Comparison of ENCODE assay signal across 8 cellular contexts in the genomic region with DNA sequence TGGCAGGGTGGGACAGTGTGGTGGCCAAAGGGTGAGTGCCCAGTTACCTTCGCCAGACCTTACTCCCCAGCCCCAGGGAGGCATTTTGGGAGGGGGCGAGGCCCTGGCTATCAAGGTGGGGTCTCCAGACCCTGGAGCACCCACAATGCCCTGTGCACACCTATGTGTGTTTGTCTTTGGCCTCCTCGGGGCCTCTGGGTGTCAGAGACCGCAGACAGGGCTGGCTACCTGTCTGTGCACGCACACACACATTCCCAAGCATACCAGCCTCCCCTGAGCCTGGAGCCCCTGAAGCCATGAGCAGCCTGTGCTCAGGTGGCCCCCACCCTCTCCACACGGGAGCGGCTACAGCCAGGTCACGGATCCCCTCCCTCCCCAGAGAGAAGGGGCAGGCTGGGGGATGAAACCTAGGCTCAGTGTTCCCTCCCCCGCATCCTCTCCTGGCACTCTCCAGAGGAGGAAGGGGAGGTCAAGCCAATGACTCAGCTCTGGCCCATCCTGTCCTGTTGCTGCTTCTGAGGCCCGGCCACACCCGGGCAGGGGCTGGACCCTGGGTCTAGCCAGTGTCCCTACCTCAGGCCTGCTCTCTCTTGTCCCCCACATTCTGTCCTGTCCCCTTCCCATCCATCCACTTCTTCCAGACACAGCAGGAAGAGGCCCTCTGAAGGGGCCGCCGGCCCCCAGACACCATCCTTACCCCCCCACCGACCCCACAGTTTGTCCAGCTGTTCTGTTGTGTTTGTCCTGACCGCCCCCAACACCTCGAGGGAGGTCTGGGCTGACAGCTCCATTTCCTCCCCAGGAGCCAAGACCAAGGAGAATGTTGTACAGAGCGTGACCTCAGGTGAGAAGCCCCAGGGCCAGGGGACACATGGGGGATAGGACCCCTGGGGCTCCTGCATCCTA. TPM values are rescaled to one million over a fixed set of nuclear protein-coding genes. Genes with fewer than 3 reads are reported as not detected.
DNase-seq lines count a peak whose midpoint lies in the region; ATAC-seq, FAIRE-seq and TF ChIP-seq lines count a peak whose summit lies in the region.

No MANE protein-coding gene starts in this region.

- no peak for ATAC-seq in activated CD4-positive, alpha-beta T cell treated with anti-CD3 and anti-CD28 coated beads for 36 hours
- ATAC-seq in right lobe of liver: peak; percentile 32 to 65 (median 50)
- ATAC-seq in T-cell (replicated peaks in 1 of 4): no peak
- ATAC-seq in HG02870 (IDR thresholded peaks at IDR 0.05; ENCODE audit: unreplicated experiment): no peak

- no peaks in the 10 kb centered on the region for H3K9me3 Mint-ChIP-seq in activated CD4-positive, alpha-beta T cell treated with anti-CD3 and anti-CD28 coated beads for 36 hours (ENCODE audit: low read depth)
- H3K9me3 Mint-ChIP-seq in T-cell: no peaks in the 10 kb centered on the region

- peaks cover 0 to 5% (median 2%) of the 10 kb centered on the region in 4 donors for H3K4me1 ChIP-seq in right lobe of liver

- no peak overlapping the region for H3K27ac Mint-ChIP-seq in activated CD4-positive, alpha-beta T cell treated with anti-CD3 and anti-CD28 coated beads for 36 hours
- no peak overlapping the region for H3K27ac Mint-ChIP-seq in T-cell

- WGBS in right lobe of liver (ENCODE audit: insufficient coverage, low coverage, low lambda C conversion rate, missing lambda C conversion rate): 53% methylated on average over 6 of the region's 17 CpGs

- TF ChIP-seq POLR2A in right lobe of liver (IDR thresholded peaks at IDR 0.05): no peak

- H3K9me3 ChIP-seq in right lobe of liver: no peaks in the 10 kb centered on the region

- no peaks in the 10 kb centered on the region for H3K27me3 ChIP-seq in right lobe of liver

- POLR2A ChIA-PET in activated CD4-positive, alpha-beta T cell treated with anti-CD3 and anti-CD28 coated beads for 36 hours (lab: Charles Lee): no interaction called here
- POLR2A ChIA-PET in T-cell (lab: Charles Lee): interaction anchor here in 1 of 2 donors (0.6 to 0.7 kb wide), 2 partner anchors 11 to 88 kb away, joined by 4 to 9 read pairs; no protein-coding TSS in a partner anchor

- TF ChIP-seq CTCF in coronary artery (IDR thresholded peaks at IDR 0.05) (no peak), right lobe of liver (IDR thresholded peaks at IDR 0.05) (no peak)

- peak; percentile 58 for FAIRE-seq in urothelium cell line (lab: Jason Lieb, UNC)

- H3K36me3 ChIP-seq in right lobe of liver: no peaks in the 10 kb centered on the region

- H3K36me3 Mint-ChIP-seq in activated CD4-positive, alpha-beta T cell treated with anti-CD3 and anti-CD28 coated beads for 36 hours (ENCODE audit: low read depth): no peaks in the 10 kb centered on the region
- no peaks in the 10 kb centered on the region for H3K36me3 Mint-ChIP-seq in T-cell

- H3K4me3 ChIP-seq in coronary artery (peak overlapping the region; percentile 66), right lobe of liver (no peak overlapping the region)

- no peaks in the 10 kb centered on the region for H3K4me1 Mint-ChIP-seq in activated CD4-positive, alpha-beta T cell treated with anti-CD3 and anti-CD28 coated beads for 36 hours
- peaks cover 0 to 5% (median 0%) of the 10 kb centered on the region in 3 donors for H3K4me1 Mint-ChIP-seq in T-cell

- CTCF ChIA-PET in activated CD4-positive, alpha-beta T cell treated with anti-CD3 and anti-CD28 coated beads for 36 hours (lab: Charles Lee): interaction anchor here (1.1 to 3.6 kb wide), 2 partner anchors 11 to 19 kb away, joined by 3 to 19 read pairs; no protein-coding TSS in a partner anchor
- CTCF ChIA-PET in T-cell (lab: Charles Lee): no interaction called here

- peak; percentile 4 for DNase-seq in activated CD4-positive, alpha-beta T cell treated with anti-CD3 and anti-CD28 coated beads for 36 hours
- DNase-seq in activated CD4-positive, alpha-beta T cell treated with anti-CD3 and anti-CD28 coated beads for 4 hours: no peak
- DNase-seq in coronary artery (ENCODE audit: low spot score) (peak; percentile 83), right lobe of liver (peak in 2 of 3 donors; percentile 50 to 53), urothelium cell line (ENCODE audit: low spot score) (peak; percentile 52), COLO668 (lab: John Stamatoyannopoulos, UW; ENCODE audit: unreplicated experiment) (no peak), T-cell (no peak)

- H3K4me3 Mint-ChIP-seq in activated CD4-positive, alpha-beta T cell treated with anti-CD3 and anti-CD28 coated beads for 36 hours: no peak overlapping the region
- H3K4me3 Mint-ChIP-seq in T-cell: no peak overlapping the region

- no peaks in the 10 kb centered on the region for H3K27me3 Mint-ChIP-seq in activated CD4-positive, alpha-beta T cell treated with anti-CD3 and anti-CD28 coated beads for 36 hours
- no peaks in the 10 kb centered on the region for H3K27me3 Mint-ChIP-seq in T-cell

- H3K27ac ChIP-seq in coronary artery: peak overlapping the region; percentile 93 to 94
- H3K27ac ChIP-seq in right lobe of liver: peak overlapping the region in 2 of 3 donors; percentile 38 to 57

- intact Hi-C loops in activated CD4-positive, alpha-beta T cell treated with anti-CD3 and anti-CD28 coated beads for 36 hours (cut with DNase I, micrococcal nuclease): no loop called here
- intact Hi-C loops in right lobe of liver (cut with DNase I): no loop called here

RNA-seq across cellular contexts. Expression of a gene that starts 0.7 kb away (rescaled TPM):
- not detected for total RNA-seq in activated CD4-positive, alpha-beta T cell treated with anti-CD3 and anti-CD28 coated beads for 36 hours
- total RNA-seq in right lobe of liver: 10 to 100 TPM in 2 of 6 experiments, 1 to 10 TPM in 4; 1.1 to 21.2 (median 2.2) TPM
- under 1 TPM in 3 of 5 donors, not detected in 2; 0.41 to 0.66 (median 0.44) TPM for total RNA-seq in T-cell

RNA-seq across cellular contexts. Expression of a gene that starts 1.7 kb away (rescaled TPM):
- not detected for total RNA-seq in activated CD4-positive, alpha-beta T cell treated with anti-CD3 and anti-CD28 coated beads for 36 hours
- 10 to 100 TPM in 3 of 6 experiments, 1 to 10 TPM in 3; 6.2 to 11.8 (median 9.1) TPM for total RNA-seq in right lobe of liver
- total RNA-seq in T-cell: under 1 TPM in 4 of 5 donors, not detected in 1; 0.09 to 0.96 (median 0.33) TPM

RNA-seq across cellular contexts. Expression of a gene that starts 9.2 kb away (rescaled TPM):
- total RNA-seq in activated CD4-positive, alpha-beta T cell treated with anti-CD3 and anti-CD28 coated beads for 36 hours: not detected
- total RNA-seq in right lobe of liver (10 to 100 TPM; 11.1 to 77.6 (median 28.6) TPM), T-cell (under 1 TPM in 3 of 5 donors, not detected in 2; 0.41 to 0.76 (median 0.66) TPM)

Comparison
In these comparisons a context has a peak if more than half of its experiments do, and no peak if none do; other contexts are left out.
1. DNase-seq: peak in activated CD4-positive, alpha-beta T cell treated with anti-CD3 and anti-CD28 coated beads for 36 hours (single experiment), coronary artery (single experiment), right lobe of liver (2 of 3) and urothelium cell line (single experiment); none in activated CD4-positive, alpha-beta T cell treated with anti-CD3 and anti-CD28 coated beads for 4 hours (0 of 2), COLO668 (single experiment) and T-cell (0 of 34).
2. ATAC-seq: peak in right lobe of liver (4 of 4); none in activated CD4-positive, alpha-beta T cell treated with anti-CD3 and anti-CD28 coated beads for 36 hours (single experiment), T-cell (0 of 4) and HG02870 (single experiment).
3. RNA of a gene that starts 9.2 kb away (total RNA-seq): 11.1 to 77.6 TPM in right lobe of liver; 0.41 to 0.76 TPM in T-cell and not detected in activated CD4-positive, alpha-beta T cell treated with anti-CD3 and anti-CD28 coated beads for 36 hours; every median in the first group is over 4 times any median in the second.